1 cellular context compared by ENCODE assay signal in genomic region chr1:165697881-165698842, GRCh38.
A peak's percentile ranks its signal among the peaks of the same experiment; 100 is the strongest.
TF ChIP-seq lines count a peak whose summit lies in the region.

ALDH9A1 (minus strand) TSS chr1:165698562; CDS start chr1:165698558, 4 bp downstream.

TF ChIP-seq in HepG2, 621 proteins besides CTCF, POLR2A, EP300 and RAD21 (continued from another document and continues in another):
- peak; percentile 26; the same call in 1 of the 2 replicates for TF ChIP-seq GMEB1 (CRISPR knock-in tag; IDR thresholded peaks at IDR 0.05; ENCODE audit: borderline replicate concordance)
- TF ChIP-seq ZNF776 (CRISPR knock-in tag; IDR thresholded peaks at IDR 0.05), result no peak
- peak; percentile 78 for TF ChIP-seq SNAPC4 (CRISPR knock-in tag; IDR thresholded peaks at IDR 0.05)
- TF ChIP-seq BHLHE40 (IDR thresholded peaks at IDR 0.05; ENCODE audit: low read length), result no peak
- peak; percentile 62; the same call in 1 of the 2 replicates for TF ChIP-seq HNF1B (CRISPR knock-in tag; IDR thresholded peaks at IDR 0.05)
- no peak for TF ChIP-seq MZF1 (CRISPR knock-in tag; IDR thresholded peaks at IDR 0.05; ENCODE audit: borderline replicate concordance)
- no peak for TF ChIP-seq U2AF1 (optimal IDR thresholded peaks at IDR 0.05; ENCODE audit: low read depth, low read length)
- no peak for TF ChIP-seq MAFG (CRISPR knock-in tag; IDR thresholded peaks at IDR 0.05)
- TF ChIP-seq MED1 (CRISPR knock-in tag; IDR thresholded peaks at IDR 0.05), result peak; percentile 68
- TF ChIP-seq HNRNPUL1 (IDR thresholded peaks at IDR 0.05; ENCODE audit: low read depth, low read length), result no peak
- peak; percentile 76 for TF ChIP-seq KMT2B (CRISPR knock-in tag; IDR thresholded peaks at IDR 0.05)
- TF ChIP-seq SP1 (IDR thresholded peaks at IDR 0.05), result no peak
- TF ChIP-seq SP1 (CRISPR knock-in tag; IDR thresholded peaks at IDR 0.05), result peak; percentile 48; the same call in 1 of the 2 replicates
- peak; percentile 86 for TF ChIP-seq ZNF501 (CRISPR knock-in tag; IDR thresholded peaks at IDR 0.05)
- no peak for TF ChIP-seq ONECUT2 (CRISPR knock-in tag; IDR thresholded peaks at IDR 0.05)
- TF ChIP-seq BRCA1 (CRISPR knock-in tag; IDR thresholded peaks at IDR 0.05), result 0 out of 2 replicates have a peak, but pooled peaks have one; percentile 36
- no peak for TF ChIP-seq FOXK2 (IDR thresholded peaks at IDR 0.05)
- TF ChIP-seq NBN (conservative IDR thresholded peaks at IDR 0.05), result no peak
- no peak for TF ChIP-seq MATR3 (CRISPR knock-in tag; IDR thresholded peaks at IDR 0.05)
- TF ChIP-seq ZNF121 (CRISPR knock-in tag; IDR thresholded peaks at IDR 0.05), result peak; percentile 49; the same call in 1 of the 2 replicates
- TF ChIP-seq KDM5A (IDR thresholded peaks at IDR 0.05; ENCODE audit: borderline replicate concordance, low read length), result 0 out of 2 replicates have a peak, but pooled peaks have one; percentile 25
- TF ChIP-seq TBX2 (CRISPR knock-in tag; IDR thresholded peaks at IDR 0.05; ENCODE audit: borderline replicate concordance), result no peak; the same call in 1 of the 2 replicates
- no peak for TF ChIP-seq ELK4 (CRISPR knock-in tag; IDR thresholded peaks at IDR 0.05; ENCODE audit: borderline replicate concordance)
- no peak for TF ChIP-seq DRAP1 (CRISPR knock-in tag; IDR thresholded peaks at IDR 0.05)
- TF ChIP-seq ZNF34 (CRISPR knock-in tag; IDR thresholded peaks at IDR 0.05; ENCODE audit: borderline replicate concordance), result no peak
- peak; percentile 27; the same call in 1 of the 2 replicates for TF ChIP-seq ZNF777 (CRISPR knock-in tag; IDR thresholded peaks at IDR 0.05)
- TF ChIP-seq DMTF1 (CRISPR knock-in tag; IDR thresholded peaks at IDR 0.05), result no peak
- 0 out of 2 replicates have a peak, but pooled peaks have one; percentile 68 for TF ChIP-seq ZNF703 (CRISPR knock-in tag; IDR thresholded peaks at IDR 0.05; ENCODE audit: borderline replicate concordance)
- peak; percentile 96 for TF ChIP-seq PHF8 (CRISPR knock-in tag; IDR thresholded peaks at IDR 0.05)
- no peak for TF ChIP-seq ZBTB10 (CRISPR knock-in tag; IDR thresholded peaks at IDR 0.05; ENCODE audit: borderline replicate concordance)
- peak; percentile 36; the same call in 1 of the 2 replicates for TF ChIP-seq MIER2 (CRISPR knock-in tag; IDR thresholded peaks at IDR 0.05)
- no peak for TF ChIP-seq ZNF839 (CRISPR knock-in tag; IDR thresholded peaks at IDR 0.05; ENCODE audit: borderline replicate concordance)
- TF ChIP-seq ZNF160 (CRISPR knock-in tag; IDR thresholded peaks at IDR 0.05), result peak; percentile 76; the same call in 1 of the 2 replicates
- TF ChIP-seq CCDC6 (CRISPR knock-in tag; IDR thresholded peaks at IDR 0.05), result no peak; the same call in 1 of the 2 replicates
- no peak for TF ChIP-seq PRDM10 (CRISPR knock-in tag; IDR thresholded peaks at IDR 0.05; ENCODE audit: low read depth)
- no peak for TF ChIP-seq ELF4 (CRISPR knock-in tag; IDR thresholded peaks at IDR 0.05; ENCODE audit: borderline replicate concordance)
- TF ChIP-seq ATAD3A (CRISPR knock-in tag; IDR thresholded peaks at IDR 0.05), result no peak
- TF ChIP-seq ZNF652 (CRISPR knock-in tag; IDR thresholded peaks at IDR 0.05; ENCODE audit: borderline replicate concordance, low read depth), result no peak
- no peak for TF ChIP-seq ZFP90 (CRISPR knock-in tag; IDR thresholded peaks at IDR 0.05; ENCODE audit: borderline replicate concordance)
- TF ChIP-seq HMGXB4 (CRISPR knock-in tag; IDR thresholded peaks at IDR 0.05; ENCODE audit: borderline replicate concordance in 1 of 2, low read depth in 1 of 2), result peak; percentile 80 to 89; a peak in 3 of 4 replicates
- peak; percentile 69 for TF ChIP-seq MED8 (CRISPR knock-in tag; IDR thresholded peaks at IDR 0.05; ENCODE audit: insufficient replicate concordance)
